1 cellular context compared by ENCODE assay signal in the genomic region with DNA sequence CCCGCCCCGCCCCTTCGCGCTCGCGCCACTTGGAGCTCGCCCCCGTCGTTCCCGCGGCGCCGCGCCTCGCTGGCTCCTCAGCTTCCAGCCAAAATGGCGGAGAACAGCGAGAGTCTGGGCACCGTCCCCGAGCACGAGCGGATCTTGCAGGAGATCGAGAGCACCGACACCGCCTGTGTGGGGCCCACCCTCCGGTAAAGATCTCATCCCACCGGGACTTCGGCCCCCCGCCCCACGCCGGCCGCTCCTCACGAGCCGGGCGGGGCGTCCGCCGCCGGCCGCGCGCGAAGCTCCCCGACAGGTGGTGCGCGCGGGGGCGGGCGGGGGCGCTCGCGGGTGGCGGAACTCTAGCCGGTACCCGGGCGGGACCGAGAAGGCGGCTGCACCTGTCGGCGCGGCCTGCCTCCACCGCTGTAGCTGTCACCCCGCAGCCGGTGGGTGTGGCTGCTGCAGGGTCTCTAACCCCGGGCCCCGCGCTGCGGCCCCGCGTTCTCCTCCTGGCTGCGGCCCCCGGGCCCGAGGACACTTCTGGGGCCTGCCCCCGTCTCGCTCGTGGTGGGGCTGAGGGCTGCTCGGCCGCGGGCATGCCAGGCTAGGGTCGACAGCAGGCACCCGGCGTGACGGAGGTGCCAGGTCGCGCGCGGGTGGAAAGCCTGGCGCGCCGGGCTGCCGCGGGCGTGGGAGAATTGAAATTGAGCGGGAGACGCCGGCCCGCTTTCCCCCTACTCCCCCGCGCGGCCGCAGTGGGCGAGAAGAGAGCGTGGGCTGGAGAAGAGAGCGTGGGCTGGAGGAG.
TF ChIP-seq lines count a peak whose summit lies in the region.

A gene with protein sequence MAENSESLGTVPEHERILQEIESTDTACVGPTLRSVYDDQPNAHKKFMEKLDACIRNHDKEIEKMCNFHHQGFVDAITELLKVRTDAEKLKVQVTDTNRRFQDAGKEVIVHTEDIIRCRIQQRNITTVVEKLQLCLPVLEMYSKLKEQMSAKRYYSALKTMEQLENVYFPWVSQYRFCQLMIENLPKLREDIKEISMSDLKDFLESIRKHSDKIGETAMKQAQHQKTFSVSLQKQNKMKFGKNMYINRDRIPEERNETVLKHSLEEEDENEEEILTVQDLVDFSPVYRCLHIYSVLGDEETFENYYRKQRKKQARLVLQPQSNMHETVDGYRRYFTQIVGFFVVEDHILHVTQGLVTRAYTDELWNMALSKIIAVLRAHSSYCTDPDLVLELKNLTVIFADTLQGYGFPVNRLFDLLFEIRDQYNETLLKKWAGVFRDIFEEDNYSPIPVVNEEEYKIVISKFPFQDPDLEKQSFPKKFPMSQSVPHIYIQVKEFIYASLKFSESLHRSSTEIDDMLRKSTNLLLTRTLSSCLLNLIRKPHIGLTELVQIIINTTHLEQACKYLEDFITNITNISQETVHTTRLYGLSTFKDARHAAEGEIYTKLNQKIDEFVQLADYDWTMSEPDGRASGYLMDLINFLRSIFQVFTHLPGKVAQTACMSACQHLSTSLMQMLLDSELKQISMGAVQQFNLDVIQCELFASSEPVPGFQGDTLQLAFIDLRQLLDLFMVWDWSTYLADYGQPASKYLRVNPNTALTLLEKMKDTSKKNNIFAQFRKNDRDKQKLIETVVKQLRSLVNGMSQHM (plus strand): TSS at position 80 of the 793 bp plus-strand sequence. CDS start 14 bp downstream, at position 94.

TF ChIP-seq in K562, 482 proteins besides CTCF, POLR2A, EP300 and RAD21 (continued from another document and continues in another):
- TF ChIP-seq, protein P1, sequence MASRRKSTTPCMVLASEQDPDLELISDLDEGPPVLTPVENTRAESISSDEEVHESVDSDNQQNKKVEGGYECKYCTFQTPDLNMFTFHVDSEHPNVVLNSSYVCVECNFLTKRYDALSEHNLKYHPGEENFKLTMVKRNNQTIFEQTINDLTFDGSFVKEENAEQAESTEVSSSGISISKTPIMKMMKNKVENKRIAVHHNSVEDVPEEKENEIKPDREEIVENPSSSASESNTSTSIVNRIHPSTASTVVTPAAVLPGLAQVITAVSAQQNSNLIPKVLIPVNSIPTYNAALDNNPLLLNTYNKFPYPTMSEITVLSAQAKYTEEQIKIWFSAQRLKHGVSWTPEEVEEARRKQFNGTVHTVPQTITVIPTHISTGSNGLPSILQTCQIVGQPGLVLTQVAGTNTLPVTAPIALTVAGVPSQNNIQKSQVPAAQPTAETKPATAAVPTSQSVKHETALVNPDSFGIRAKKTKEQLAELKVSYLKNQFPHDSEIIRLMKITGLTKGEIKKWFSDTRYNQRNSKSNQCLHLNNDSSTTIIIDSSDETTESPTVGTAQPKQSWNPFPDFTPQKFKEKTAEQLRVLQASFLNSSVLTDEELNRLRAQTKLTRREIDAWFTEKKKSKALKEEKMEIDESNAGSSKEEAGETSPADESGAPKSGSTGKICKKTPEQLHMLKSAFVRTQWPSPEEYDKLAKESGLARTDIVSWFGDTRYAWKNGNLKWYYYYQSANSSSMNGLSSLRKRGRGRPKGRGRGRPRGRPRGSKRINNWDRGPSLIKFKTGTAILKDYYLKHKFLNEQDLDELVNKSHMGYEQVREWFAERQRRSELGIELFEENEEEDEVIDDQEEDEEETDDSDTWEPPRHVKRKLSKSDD (conservative IDR thresholded peaks at IDR 0.05; ENCODE audit: low read length), result no peak
- no peak for TF ChIP-seq PRPF4 (IDR thresholded peaks at IDR 0.05; ENCODE audit: insufficient read depth, low read depth, low read length, poor library complexity, severe bottlenecking)
- peak; percentile 99 for TF ChIP-seq EGR1 (conservative IDR thresholded peaks at IDR 0.05)
- 0 out of 2 replicates have a peak, but pooled peaks have one; percentile 26 for TF ChIP-seq HDAC2 (IDR thresholded peaks at IDR 0.05)
- TF ChIP-seq ESRRA (IDR thresholded peaks at IDR 0.05; ENCODE audit: borderline replicate concordance, low read depth), result no peak
- TF ChIP-seq TAF15 (IDR thresholded peaks at IDR 0.05; ENCODE audit: low read depth, low read length), result no peak
- TF ChIP-seq SRSF7 (optimal IDR thresholded peaks at IDR 0.05; ENCODE audit: low read depth, low read length), result no peak
- no peak for TF ChIP-seq ZNF146 (CRISPR knock-in tag; IDR thresholded peaks at IDR 0.05; ENCODE audit: unreplicated experiment)
- no peak for TF ChIP-seq MTF1 (CRISPR knock-in tag; IDR thresholded peaks at IDR 0.05; ENCODE audit: borderline replicate concordance)
- TF ChIP-seq HNRNPUL1 (IDR thresholded peaks at IDR 0.05; ENCODE audit: low read length), result no peak
- no peak for TF ChIP-seq HMG20B (CRISPR knock-in tag; IDR thresholded peaks at IDR 0.05)
- TF ChIP-seq CBX1 (IDR thresholded peaks at IDR 0.05; ENCODE audit: low read depth), result no peak
- no peak; the same call in 1 of the 2 replicates for TF ChIP-seq NFIC (IDR thresholded peaks at IDR 0.05)
- TF ChIP-seq STAT5B (CRISPR knock-in tag; IDR thresholded peaks at IDR 0.05), result no peak
- TF ChIP-seq, protein P2, sequence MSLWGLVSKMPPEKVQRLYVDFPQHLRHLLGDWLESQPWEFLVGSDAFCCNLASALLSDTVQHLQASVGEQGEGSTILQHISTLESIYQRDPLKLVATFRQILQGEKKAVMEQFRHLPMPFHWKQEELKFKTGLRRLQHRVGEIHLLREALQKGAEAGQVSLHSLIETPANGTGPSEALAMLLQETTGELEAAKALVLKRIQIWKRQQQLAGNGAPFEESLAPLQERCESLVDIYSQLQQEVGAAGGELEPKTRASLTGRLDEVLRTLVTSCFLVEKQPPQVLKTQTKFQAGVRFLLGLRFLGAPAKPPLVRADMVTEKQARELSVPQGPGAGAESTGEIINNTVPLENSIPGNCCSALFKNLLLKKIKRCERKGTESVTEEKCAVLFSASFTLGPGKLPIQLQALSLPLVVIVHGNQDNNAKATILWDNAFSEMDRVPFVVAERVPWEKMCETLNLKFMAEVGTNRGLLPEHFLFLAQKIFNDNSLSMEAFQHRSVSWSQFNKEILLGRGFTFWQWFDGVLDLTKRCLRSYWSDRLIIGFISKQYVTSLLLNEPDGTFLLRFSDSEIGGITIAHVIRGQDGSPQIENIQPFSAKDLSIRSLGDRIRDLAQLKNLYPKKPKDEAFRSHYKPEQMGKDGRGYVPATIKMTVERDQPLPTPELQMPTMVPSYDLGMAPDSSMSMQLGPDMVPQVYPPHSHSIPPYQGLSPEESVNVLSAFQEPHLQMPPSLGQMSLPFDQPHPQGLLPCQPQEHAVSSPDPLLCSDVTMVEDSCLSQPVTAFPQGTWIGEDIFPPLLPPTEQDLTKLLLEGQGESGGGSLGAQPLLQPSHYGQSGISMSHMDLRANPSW (CRISPR knock-in tag; IDR thresholded peaks at IDR 0.05), result no peak
- no peak for TF ChIP-seq PTTG1 (tag; IDR thresholded peaks at IDR 0.05; ENCODE audit: low read depth)
- TF ChIP-seq, protein P3, sequence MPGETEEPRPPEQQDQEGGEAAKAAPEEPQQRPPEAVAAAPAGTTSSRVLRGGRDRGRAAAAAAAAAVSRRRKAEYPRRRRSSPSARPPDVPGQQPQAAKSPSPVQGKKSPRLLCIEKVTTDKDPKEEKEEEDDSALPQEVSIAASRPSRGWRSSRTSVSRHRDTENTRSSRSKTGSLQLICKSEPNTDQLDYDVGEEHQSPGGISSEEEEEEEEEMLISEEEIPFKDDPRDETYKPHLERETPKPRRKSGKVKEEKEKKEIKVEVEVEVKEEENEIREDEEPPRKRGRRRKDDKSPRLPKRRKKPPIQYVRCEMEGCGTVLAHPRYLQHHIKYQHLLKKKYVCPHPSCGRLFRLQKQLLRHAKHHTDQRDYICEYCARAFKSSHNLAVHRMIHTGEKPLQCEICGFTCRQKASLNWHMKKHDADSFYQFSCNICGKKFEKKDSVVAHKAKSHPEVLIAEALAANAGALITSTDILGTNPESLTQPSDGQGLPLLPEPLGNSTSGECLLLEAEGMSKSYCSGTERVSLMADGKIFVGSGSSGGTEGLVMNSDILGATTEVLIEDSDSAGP (CRISPR knock-in tag; IDR thresholded peaks at IDR 0.05), result no peak
- TF ChIP-seq, protein P4, sequence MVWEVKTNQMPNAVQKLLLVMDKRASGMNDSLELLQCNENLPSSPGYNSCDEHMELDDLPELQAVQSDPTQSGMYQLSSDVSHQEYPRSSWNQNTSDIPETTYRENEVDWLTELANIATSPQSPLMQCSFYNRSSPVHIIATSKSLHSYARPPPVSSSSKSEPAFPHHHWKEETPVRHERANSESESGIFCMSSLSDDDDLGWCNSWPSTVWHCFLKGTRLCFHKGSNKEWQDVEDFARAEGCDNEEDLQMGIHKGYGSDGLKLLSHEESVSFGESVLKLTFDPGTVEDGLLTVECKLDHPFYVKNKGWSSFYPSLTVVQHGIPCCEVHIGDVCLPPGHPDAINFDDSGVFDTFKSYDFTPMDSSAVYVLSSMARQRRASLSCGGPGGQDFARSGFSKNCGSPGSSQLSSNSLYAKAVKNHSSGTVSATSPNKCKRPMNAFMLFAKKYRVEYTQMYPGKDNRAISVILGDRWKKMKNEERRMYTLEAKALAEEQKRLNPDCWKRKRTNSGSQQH (CRISPR knock-in tag; IDR thresholded peaks at IDR 0.05), result no peak
- TF ChIP-seq SOX6 (IDR thresholded peaks at IDR 0.05), result no peak
- no peak for TF ChIP-seq BRCA1 (IDR thresholded peaks at IDR 0.05)
- TF ChIP-seq BRCA1 (CRISPR knock-in tag; IDR thresholded peaks at IDR 0.05), result no peak
- TF ChIP-seq, protein P5, sequence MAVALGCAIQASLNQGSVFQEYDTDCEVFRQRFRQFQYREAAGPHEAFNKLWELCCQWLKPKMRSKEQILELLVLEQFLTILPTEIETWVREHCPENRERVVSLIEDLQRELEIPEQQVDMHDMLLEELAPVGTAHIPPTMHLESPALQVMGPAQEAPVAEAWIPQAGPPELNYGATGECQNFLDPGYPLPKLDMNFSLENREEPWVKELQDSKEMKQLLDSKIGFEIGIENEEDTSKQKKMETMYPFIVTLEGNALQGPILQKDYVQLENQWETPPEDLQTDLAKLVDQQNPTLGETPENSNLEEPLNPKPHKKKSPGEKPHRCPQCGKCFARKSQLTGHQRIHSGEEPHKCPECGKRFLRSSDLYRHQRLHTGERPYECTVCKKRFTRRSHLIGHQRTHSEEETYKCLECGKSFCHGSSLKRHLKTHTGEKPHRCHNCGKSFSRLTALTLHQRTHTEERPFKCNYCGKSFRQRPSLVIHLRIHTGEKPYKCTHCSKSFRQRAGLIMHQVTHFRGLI (CRISPR knock-in tag; IDR thresholded peaks at IDR 0.05), result no peak
- TF ChIP-seq TRIM24 (IDR thresholded peaks at IDR 0.05), result no peak
- TF ChIP-seq BCOR (IDR thresholded peaks at IDR 0.05), result no peak
- TF ChIP-seq ZNF407 (IDR thresholded peaks at IDR 0.05; ENCODE audit: low read depth), result no peak
- TF ChIP-seq E2F8 (IDR thresholded peaks at IDR 0.05; ENCODE audit: low read depth, partially characterized antibody), result no peak
- no peak for TF ChIP-seq C11orf30 (IDR thresholded peaks at IDR 0.05; ENCODE audit: low read depth)
